ENCODE assay signal across 8 cellular contexts in the genomic region with DNA sequence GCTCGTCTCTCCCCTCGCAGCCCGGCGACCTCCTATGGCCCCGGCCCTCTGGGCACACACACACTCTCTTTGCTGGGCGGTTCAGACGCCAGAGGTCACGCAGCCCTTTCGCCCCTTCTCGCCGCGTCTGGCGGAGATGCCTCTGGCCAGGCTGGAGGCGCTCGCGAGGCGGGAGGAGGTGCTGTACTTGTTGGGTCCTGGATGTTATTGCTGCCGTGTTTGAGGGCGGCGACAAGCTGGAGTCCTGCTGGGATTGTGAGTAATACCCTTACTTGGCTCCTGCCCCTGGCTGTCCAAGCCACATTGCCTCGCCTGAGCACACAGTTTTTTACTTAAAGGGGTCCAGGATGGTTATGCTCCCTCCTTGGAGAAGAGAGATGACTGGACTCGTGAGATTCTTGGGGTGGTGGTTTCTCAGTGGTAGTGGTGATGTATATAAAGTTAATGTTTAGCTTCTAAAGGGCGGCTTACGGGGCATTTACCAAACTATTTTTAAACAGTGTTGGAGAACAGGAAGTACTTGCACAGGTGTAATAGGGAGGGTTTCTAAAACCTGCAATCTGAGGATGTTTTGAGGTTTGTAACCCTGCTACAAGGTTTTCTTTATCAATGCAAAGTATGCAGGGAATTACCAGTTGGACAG. TPM values are rescaled to one million over a fixed set of nuclear protein-coding genes. Genes with fewer than 3 reads are reported as not detected.
A peak's percentile ranks its signal among the peaks of the same experiment; 100 is the strongest.
DNase-seq lines count a peak whose midpoint lies in the region; ATAC-seq and TF ChIP-seq lines count a peak whose summit lies in the region.

No MANE protein-coding gene starts in this region.

- no peaks in the 10 kb centered on the region for H3K9me3 ChIP-seq in CD4-positive, CD25-positive, alpha-beta regulatory T cell (ENCODE audit: control insufficient read depth in 2 of 2, low read length in 2 of 2)

- peak; percentile 33 for TF ChIP-seq CTCF in epithelial cell of esophagus (IDR thresholded peaks at IDR 0.05; ENCODE audit: insufficient read depth, low read depth, low read length, missing control alignments)

- peaks cover 25% of the 10 kb centered on the region for H3K4me1 ChIP-seq in CD4-positive, CD25-positive, alpha-beta regulatory T cell (ENCODE audit: control insufficient read depth, insufficient read depth, low read length, poor library complexity, severe bottlenecking)

- peak; percentile 41 to 73 (median 46) for DNase-seq in CD4-positive, CD25-positive, alpha-beta regulatory T cell
- DNase-seq in NOMO-1 (lab: John Stamatoyannopoulos, UW; ENCODE audit: unreplicated experiment in 2 of 2) (peak; percentile 62 to 76), activated T-cell treated with anti-CD3 and anti-CD28 coated beads for 1 hour (ENCODE audit: low read depth) (peak; percentile 49), epithelial cell of esophagus (ENCODE audit: low read depth) (peak; percentile 92), midbrain (lab: John Stamatoyannopoulos, UW) (peak; percentile 67)
- DNase-seq in stimulated activated CD8-positive, alpha-beta memory T cell treated with anti-CD3 and anti-CD28 coated beads, Interleukin-4, amount 100 ng/mL, for 1 hour (ENCODE audit: low read depth in 2 of 2, low spot score in 1 of 2): peak; percentile 25 to 33

- H3K27me3 ChIP-seq in CD4-positive, CD25-positive, alpha-beta regulatory T cell (ENCODE audit: control insufficient read depth, insufficient read depth, low read length): peaks cover 3% of the 10 kb centered on the region

- peaks cover 25 to 48% (median 34%) of the 10 kb centered on the region in 4 donors for H3K4me1 Mint-ChIP-seq in CD4-positive, CD25-positive, alpha-beta regulatory T cell

- ATAC-seq in CD4-positive, CD25-positive, alpha-beta regulatory T cell (ENCODE audit: low read depth in 2 of 2): peak; percentile 10 to 21
- ATAC-seq in GM19438 (IDR thresholded peaks at IDR 0.05; ENCODE audit: low read depth, unreplicated experiment) (peak; percentile 59), HG03558 (IDR thresholded peaks at IDR 0.05; ENCODE audit: extremely low read depth, unreplicated experiment) (peak; percentile 25)

- peak overlapping the region; percentile 99 for H3K4me3 ChIP-seq in CD4-positive, CD25-positive, alpha-beta regulatory T cell (ENCODE audit: low read depth, low read length)
- H3K4me3 ChIP-seq in epithelial cell of esophagus (ENCODE audit: low read length): peak overlapping the region; percentile 78

- peak overlapping the region; percentile 98 to 100 (median 98) for H3K4me3 Mint-ChIP-seq in CD4-positive, CD25-positive, alpha-beta regulatory T cell

- H3K36me3 Mint-ChIP-seq in CD4-positive, CD25-positive, alpha-beta regulatory T cell: peaks cover 11% of the 10 kb centered on the region

- peak overlapping the region; percentile 98 to 99 (median 99) for H3K27ac Mint-ChIP-seq in CD4-positive, CD25-positive, alpha-beta regulatory T cell

- H3K27me3 Mint-ChIP-seq in CD4-positive, CD25-positive, alpha-beta regulatory T cell: peaks cover 14% of the 10 kb centered on the region

- peak overlapping the region; percentile 83 for H3K27ac ChIP-seq in CD4-positive, CD25-positive, alpha-beta regulatory T cell (ENCODE audit: insufficient read depth, low read length, poor library complexity, severe bottlenecking)

- H3K36me3 ChIP-seq in CD4-positive, CD25-positive, alpha-beta regulatory T cell (ENCODE audit: control insufficient read depth, insufficient read depth, low read length): peaks cover 8% of the 10 kb centered on the region

- no peaks in the 10 kb centered on the region for H3K9me3 Mint-ChIP-seq in CD4-positive, CD25-positive, alpha-beta regulatory T cell

RNA-seq across cellular contexts. Expression of gene USP53, which starts 0.6 kb away (rescaled TPM):
- total RNA-seq in CD4-positive, CD25-positive, alpha-beta regulatory T cell: 17.3 TPM
- polyA plus RNA-seq in CD4-positive, CD25-positive, alpha-beta regulatory T cell: 10 to 100 TPM in 3 of 4 donors, 1 to 10 TPM in 1; 8.0 to 14.0 (median 11.5) TPM

Comparison
In these comparisons a context has a peak if more than half of its experiments do, and no peak if none do; other contexts are left out.
1. Peak in every context shown above with its lines: DNase-seq, ATAC-seq, H3K4me3 ChIP-seq and H3K27ac ChIP-seq.
2. DNase-seq: peak in every context shown above with its lines; median percentile 92 in epithelial cell of esophagus; 69 in NOMO-1; 67 in midbrain; 49 in activated T-cell treated with anti-CD3 and anti-CD28 coated beads for 1 hour; 46 in CD4-positive, CD25-positive, alpha-beta regulatory T cell; 29 in stimulated activated CD8-positive, alpha-beta memory T cell treated with anti-CD3 and anti-CD28 coated beads, Interleukin-4, amount 100 ng/mL, for 1 hour.